ENCODE assay signal across 12 cellular contexts in the genomic region with DNA sequence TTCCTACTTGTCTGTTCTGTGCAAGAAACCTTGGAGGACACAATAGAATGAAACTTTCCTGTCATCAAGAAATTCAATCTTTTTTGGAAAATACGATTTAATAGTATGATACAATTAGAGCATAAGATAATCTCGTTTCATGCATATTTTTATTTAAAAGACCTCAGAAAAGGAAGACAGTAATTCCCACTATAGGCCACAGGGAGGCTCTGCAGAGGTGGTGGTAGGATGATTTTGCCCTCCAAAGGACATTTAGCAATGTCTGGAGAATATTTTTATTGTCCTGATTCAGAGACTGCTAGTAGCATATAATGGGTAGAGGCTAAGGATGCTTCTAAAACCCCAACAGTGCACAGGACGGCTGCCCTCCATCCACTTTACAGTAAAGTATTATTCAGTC.
DNase-seq lines count a peak whose midpoint lies in the region; ATAC-seq and TF ChIP-seq lines count a peak whose summit lies in the region.
"Had no signal": no experiment of that assay in that cellular context is flagged by ENCODE, and none has a peak within 500 bp of the region (broad histone marks: within the 10 kb centered on the region; RNA-seq: fewer than 3 reads in every experiment).

No MANE protein-coding gene starts in this region.

- H3K36me3 ChIP-seq in neural cell (ENCODE audit: insufficient read depth, low read length) = no peaks in the 10 kb centered on the region

- peak; percentile 40 for DNase-seq in DMS53 (lab: John Stamatoyannopoulos, UW)
- DNase-seq in DMS53 treated with DMSO at 0.1 percent for 48 hours (lab: John Stamatoyannopoulos, UW; ENCODE audit: unreplicated experiment) = no peak
- peak; percentile 1 for DNase-seq in M059J (ENCODE audit: low read depth)
- no peak for DNase-seq in T-helper 9 cell
- DNase-seq: activated CD4-positive, alpha-beta T cell treated with anti-CD3 and anti-CD28 coated beads for 4 hours; amniotic stem cell had no signal

- H3K27me3 ChIP-seq in neural cell (ENCODE audit: insufficient read depth, low read depth, low read length) = no peaks in the 10 kb centered on the region

- peaks cover 8% of the 10 kb centered on the region for H3K4me1 Mint-ChIP-seq in brain

- no peak overlapping the region for H3K4me2 ChIP-seq in neural cell (ENCODE audit: low read length)

- H3K79me2 ChIP-seq in neural cell (replicated peaks; ENCODE audit: insufficient read depth, low read length) = no peaks in the 10 kb centered on the region

- no peak overlapping the region for H3K27ac ChIP-seq in neural cell (ENCODE audit: low read length)

- ATAC-seq in GM18498 (IDR thresholded peaks at IDR 0.05; ENCODE audit: unreplicated experiment) = no peak
- ATAC-seq in activated CD4-positive, CD25-positive, alpha-beta regulatory T cell treated with anti-CD3 and anti-CD28 coated beads, Interleukin-2, amount 50 U/mL, for 24 hours = no peak
- ATAC-seq: sciatic nerve; stimulated activated effector memory CD8-positive, alpha-beta T cell treated with anti-CD3 and anti-CD28 coated beads, Interleukin-12 subunit alpha, Interleukin-12 subunit beta, amount 100 ng/mL, for 72 hours had no signal

- TF ChIP-seq CTCF in brain (conservative IDR thresholded peaks at IDR 0.05) = peak; percentile 65 to 70
- peak; percentile 46 for TF ChIP-seq CTCF in neural cell (IDR thresholded peaks at IDR 0.05; ENCODE audit: poor library complexity, severe bottlenecking)

- H2AFZ ChIP-seq in neural cell (ENCODE audit: low read depth, low read length) = no peak overlapping the region

- peak; percentile 29 for TF ChIP-seq RAD21 in neural cell (conservative IDR thresholded peaks at IDR 0.05)

- H3K36me3 Mint-ChIP-seq in brain = peaks cover 72% of the 10 kb centered on the region
- H3K36me3 Mint-ChIP-seq: stimulated activated effector memory CD8-positive, alpha-beta T cell treated with anti-CD3 and anti-CD28 coated beads, Interleukin-12 subunit alpha, Interleukin-12 subunit beta, amount 100 ng/mL, for 72 hours had no signal

- H3K27ac Mint-ChIP-seq in brain = peak overlapping the region in 1 of 5 experiments; percentile 29
- H3K27ac Mint-ChIP-seq: stimulated activated effector memory CD8-positive, alpha-beta T cell treated with anti-CD3 and anti-CD28 coated beads, Interleukin-12 subunit alpha, Interleukin-12 subunit beta, amount 100 ng/mL, for 72 hours had no signal

- peaks cover 0 to 3% (median 0%) of the 10 kb centered on the region in 5 experiments for H3K9me3 Mint-ChIP-seq in brain
- H3K9me3 Mint-ChIP-seq: stimulated activated effector memory CD8-positive, alpha-beta T cell treated with anti-CD3 and anti-CD28 coated beads, Interleukin-12 subunit alpha, Interleukin-12 subunit beta, amount 100 ng/mL, for 72 hours had no signal

- H4K20me1 ChIP-seq in neural cell (ENCODE audit: insufficient read depth) = no peaks in the 10 kb centered on the region

- no peaks in the 10 kb centered on the region for H3K27me3 Mint-ChIP-seq in brain

- H3K9me3 ChIP-seq in neural cell (ENCODE audit: low read length) = no peaks in the 10 kb centered on the region

- H3K9ac ChIP-seq in neural cell (ENCODE audit: low read length) = no peak overlapping the region

- no peaks in the 10 kb centered on the region for H3K9me2 ChIP-seq in neural cell (ENCODE audit: insufficient read depth, low read length)

- TF ChIP-seq EP300 in neural cell (conservative IDR thresholded peaks at IDR 0.05; ENCODE audit: poor library complexity, severe bottlenecking) = no peak

- H3K4me3 Mint-ChIP-seq in brain = no peak overlapping the region
- H3K4me3 Mint-ChIP-seq: stimulated activated effector memory CD8-positive, alpha-beta T cell treated with anti-CD3 and anti-CD28 coated beads, Interleukin-12 subunit alpha, Interleukin-12 subunit beta, amount 100 ng/mL, for 72 hours had no signal

- H3K4me3 ChIP-seq in neural cell (ENCODE audit: low read length) = no peak overlapping the region

- no peaks in the 10 kb centered on the region for H3F3A ChIP-seq in neural cell (ENCODE audit: insufficient read depth, low read length, poor library complexity, severe bottlenecking)

TF ChIP-seq in neural cell, 6 proteins besides CTCF, POLR2A, EP300 and RAD21:
- no peak for TF ChIP-seq EZH2 (IDR thresholded peaks at IDR 0.05; ENCODE audit: borderline replicate concordance, insufficient read depth, low read length, poor library complexity, severe bottlenecking)
- peak; percentile 44 for TF ChIP-seq SMC3 (conservative IDR thresholded peaks at IDR 0.05; ENCODE audit: poor library complexity)
- no peak for TF ChIP-seq POLR2AphosphoS5 (IDR thresholded peaks at IDR 0.05)

Comparison
In these comparisons a context has a peak if more than half of its experiments do, and no peak if none do; other contexts are left out.
1. DNase-seq: peak in DMS53 (single experiment) and M059J (single experiment); none in DMS53 treated with DMSO at 0.1 percent for 48 hours (single experiment) and T-helper 9 cell (single experiment).